In the genomic region with DNA sequence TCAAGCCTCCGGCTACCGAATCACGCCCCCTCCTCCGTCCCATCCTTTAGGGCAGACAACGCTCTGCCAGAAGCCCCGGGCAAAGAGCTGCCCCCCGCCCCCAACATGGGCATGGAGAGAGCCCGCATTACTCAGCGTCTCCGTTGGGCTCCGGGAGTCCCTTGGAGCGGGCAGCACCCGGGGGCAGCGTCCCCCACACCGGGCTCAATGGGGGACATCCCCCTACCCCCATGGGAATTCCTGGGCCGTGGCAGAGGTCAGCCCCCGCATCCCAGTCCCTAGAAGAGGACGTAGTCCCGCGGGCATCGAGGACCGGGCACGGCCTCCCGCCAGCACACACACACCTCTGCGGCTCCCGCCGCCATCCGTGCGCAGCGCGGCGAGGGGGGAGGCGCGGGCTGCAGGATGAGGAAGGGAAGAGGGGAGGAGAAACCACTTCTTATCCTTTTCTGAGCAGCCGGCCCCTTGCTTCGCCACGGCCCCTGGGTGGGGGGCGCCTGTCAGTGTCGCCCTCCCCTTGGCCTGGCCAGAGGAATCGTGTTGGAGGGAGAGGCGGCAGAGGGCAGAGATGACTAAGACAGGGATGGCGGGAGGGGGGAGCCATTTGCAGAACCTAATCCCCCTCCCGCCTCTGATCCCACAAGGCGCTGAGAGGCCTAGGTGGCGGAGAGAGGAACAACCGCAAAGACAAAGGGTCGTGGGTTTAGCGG, we compare ENCODE assay signal across 2 cellular contexts.
TF ChIP-seq lines count a peak whose summit lies in the region.

No MANE protein-coding gene starts in this region.

TF ChIP-seq in SK-N-SH, 30 proteins besides CTCF, POLR2A, EP300 and RAD21:
- TF ChIP-seq RXRA (IDR thresholded peaks at IDR 0.05; ENCODE audit: borderline replicate concordance, low read depth) (peak; percentile 12; the same call in 1 of the 2 replicates), FOSL2 (IDR thresholded peaks at IDR 0.05; ENCODE audit: borderline replicate concordance, low read depth) (peak; percentile 60), GATA2 (CRISPR knock-in tag; IDR thresholded peaks at IDR 0.05) (no peak), FOXJ3 (CRISPR knock-in tag; IDR thresholded peaks at IDR 0.05) (no peak), FOXM1 (IDR thresholded peaks at IDR 0.05; ENCODE audit: low read depth) (0 out of 2 replicates have a peak, but pooled peaks have one; percentile 28), USF2 (IDR thresholded peaks at IDR 0.05; ENCODE audit: borderline replicate concordance, low read depth, low read length) (no peak), MXI1 (IDR thresholded peaks at IDR 0.05; ENCODE audit: low read depth, low read length) (peak; percentile 82; the same call in 1 of the 2 replicates), JUND (IDR thresholded peaks at IDR 0.05) (peak; percentile 0; the same call in 1 of the 2 replicates), ELF1 (IDR thresholded peaks at IDR 0.05) (no peak), NRF1 (IDR thresholded peaks at IDR 0.05; ENCODE audit: low read depth, low read length) (0 out of 2 replicates have a peak, but pooled peaks have one; percentile 28), TAF1 (IDR thresholded peaks at IDR 0.05; ENCODE audit: borderline replicate concordance, low read depth, low read length) (peak; percentile 33; the same call in 1 of the 2 replicates), PBX3 (IDR thresholded peaks at IDR 0.05) (no peak), YY1 (IDR thresholded peaks at IDR 0.05; ENCODE audit: low read depth) (peak; percentile 64; the same call in 1 of the 2 replicates), TEAD4 (IDR thresholded peaks at IDR 0.05; ENCODE audit: borderline replicate concordance, insufficient read depth) (no peak), RCOR1 (IDR thresholded peaks at IDR 0.05; ENCODE audit: low read length) (no peak), SIN3A (IDR thresholded peaks at IDR 0.05; ENCODE audit: borderline replicate concordance, low read depth, low read length) (no peak), TCF12 (IDR thresholded peaks at IDR 0.05) (peak; percentile 10; the same call in 1 of the 2 replicates)
- TF ChIP-seq, protein P1, sequence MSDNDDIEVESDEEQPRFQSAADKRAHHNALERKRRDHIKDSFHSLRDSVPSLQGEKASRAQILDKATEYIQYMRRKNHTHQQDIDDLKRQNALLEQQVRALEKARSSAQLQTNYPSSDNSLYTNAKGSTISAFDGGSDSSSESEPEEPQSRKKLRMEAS (IDR thresholded peaks at IDR 0.05; ENCODE audit: low read depth): peak; percentile 67
- TF ChIP-seq, protein P2, sequence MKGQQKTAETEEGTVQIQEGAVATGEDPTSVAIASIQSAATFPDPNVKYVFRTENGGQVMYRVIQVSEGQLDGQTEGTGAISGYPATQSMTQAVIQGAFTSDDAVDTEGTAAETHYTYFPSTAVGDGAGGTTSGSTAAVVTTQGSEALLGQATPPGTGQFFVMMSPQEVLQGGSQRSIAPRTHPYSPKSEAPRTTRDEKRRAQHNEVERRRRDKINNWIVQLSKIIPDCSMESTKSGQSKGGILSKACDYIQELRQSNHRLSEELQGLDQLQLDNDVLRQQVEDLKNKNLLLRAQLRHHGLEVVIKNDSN (IDR thresholded peaks at IDR 0.05; ENCODE audit: borderline replicate concordance, low read depth): no peak

TF ChIP-seq in endothelial cell of umbilical vein, 7 proteins besides CTCF, POLR2A, EP300 and RAD21:
- TF ChIP-seq, protein P1 (IDR thresholded peaks at IDR 0.05; ENCODE audit: insufficient read depth, insufficient read length): no peak
- TF ChIP-seq EZH2 (IDR thresholded peaks at IDR 0.05; ENCODE audit: borderline replicate concordance, low read depth, low read length, severe bottlenecking) (peak; percentile 64), JUN (IDR thresholded peaks at IDR 0.05; ENCODE audit: borderline replicate concordance, insufficient read depth, insufficient read length, low read depth) (no peak), GATA2 (IDR thresholded peaks at IDR 0.05; ENCODE audit: insufficient read depth, insufficient read length, low read depth, low read length) (no peak)
